Comparison of ENCODE assay signal across 8 cellular contexts in genomic region chr19:1873524-1874473, GRCh38. TPM values are rescaled to one million over a fixed set of nuclear protein-coding genes. Genes with fewer than 3 reads are reported as not detected.
DNase-seq lines count a peak whose midpoint lies in the region; ATAC-seq, FAIRE-seq and TF ChIP-seq lines count a peak whose summit lies in the region.

No MANE protein-coding gene starts in this region.

- H3K27me3 ChIP-seq in HepG2 (ENCODE audit: control insufficient read depth in 1 of 2, insufficient read depth in 2 of 2, low read length in 2 of 2) (no peaks in the 10 kb centered on the region), transverse colon (no peaks in the 10 kb centered on the region)

- peaks cover 32% of the 10 kb centered on the region for H3K79me2 ChIP-seq in HepG2 (ENCODE audit: insufficient read depth, low read length)

- no peak for FAIRE-seq in HepG2 (lab: Jason Lieb, UNC)

- no peak overlapping the region for H3K27ac ChIP-seq in HepG2 (ENCODE audit: extremely low read length, insufficient read depth, low read length)
- peak overlapping the region; percentile 93 to 97 (median 95) for H3K27ac ChIP-seq in transverse colon

- peak overlapping the region; percentile 99 for H3K4me3 Mint-ChIP-seq in activated CD8-positive, alpha-beta memory T cell treated with anti-CD3 and anti-CD28 coated beads, Interleukin-2, amount 10 ng/mL, durations not matched to agents 7 days and 5 days

- H3K36me3 Mint-ChIP-seq in activated CD8-positive, alpha-beta memory T cell treated with anti-CD3 and anti-CD28 coated beads, Interleukin-2, amount 10 ng/mL, durations not matched to agents 7 days and 5 days: peaks cover 11% of the 10 kb centered on the region

- H3K4me2 ChIP-seq in HepG2 (ENCODE audit: low read depth, low read length): peak overlapping the region; percentile 97

- H3K9ac ChIP-seq in HepG2 (ENCODE audit: insufficient read depth, low read depth, low read length): peak overlapping the region; percentile 91; the same call in 1 of the 2 replicates

- H4K20me1 ChIP-seq in HepG2 (ENCODE audit: insufficient read depth, low read length): peaks cover 6% of the 10 kb centered on the region; the same call in 1 of the 2 replicates

- intact Hi-C loops in HepG2 (cut with micrococcal nuclease; ENCODE audit: unreplicated experiment): no loop called here
- intact Hi-C loops in transverse colon (cut with DNase I; ENCODE audit: low total_unique reads): no loop called here

- no peaks in the 10 kb centered on the region for H3K9me3 ChIP-seq in HepG2 (ENCODE audit: low read length)
- H3K9me3 ChIP-seq in transverse colon: no peaks in the 10 kb centered on the region

- no peaks in the 10 kb centered on the region for H3K27me3 Mint-ChIP-seq in activated CD8-positive, alpha-beta memory T cell treated with anti-CD3 and anti-CD28 coated beads, Interleukin-2, amount 10 ng/mL, durations not matched to agents 7 days and 5 days

- H2AFZ ChIP-seq in HepG2 (ENCODE audit: low read length): no peak overlapping the region

- no peak for DNase-seq in activated CD8-positive, alpha-beta memory T cell treated with anti-CD3 and anti-CD28 coated beads, Interleukin-2, amount 10 ng/mL, durations not matched to agents 7 days and 5 days
- no peak for DNase-seq in activated CD8-positive, alpha-beta memory T cell treated with anti-CD3 and anti-CD28 coated beads, Interleukin-2, amount 50 U/mL, for 4 hours
- DNase-seq in anterior cingulate cortex (lab: John Stamatoyannopoulos, UW): peak in 47 of 58 donors; percentile 22 to 82 (median 63)
- no peak for DNase-seq in HepG2 (ENCODE audit: low spot score)
- no peak for DNase-seq in transverse colon
- DNase-seq in hippocampal formation (lab: John Stamatoyannopoulos, UW): no peak
- DNase-seq in GF-D8 (lab: John Stamatoyannopoulos, UW): no peak

- TF ChIP-seq RAD21 in HepG2 (CRISPR knock-in tag; IDR thresholded peaks at IDR 0.05): no peak

- peaks cover 38% of the 10 kb centered on the region for H3K4me1 Mint-ChIP-seq in activated CD8-positive, alpha-beta memory T cell treated with anti-CD3 and anti-CD28 coated beads, Interleukin-2, amount 10 ng/mL, durations not matched to agents 7 days and 5 days

- WGBS in HepG2 (ENCODE audit: low lambda C conversion rate): 88% methylated on average over 27 of the region's 29 CpGs
- 37 to 67% methylated on average over 4 to 28 of the region's 29 CpGs for WGBS in transverse colon (ENCODE audit: low coverage in 1 of 2), 2 donors

- H3K4me3 ChIP-seq in HepG2 (replicated peaks in 1 of 3; ENCODE audit: insufficient read depth in 1 of 3, low read depth in 2 of 3, low read length in 3 of 3) (peak overlapping the region; percentile 16 to 94 (median 68); a peak in 5 of 6 replicates), transverse colon (peak overlapping the region in 1 of 4 donors; percentile 78)

- H3K27ac Mint-ChIP-seq in activated CD8-positive, alpha-beta memory T cell treated with anti-CD3 and anti-CD28 coated beads, Interleukin-2, amount 10 ng/mL, durations not matched to agents 7 days and 5 days: peak overlapping the region; percentile 98

- no peak for ATAC-seq in activated CD8-positive, alpha-beta memory T cell treated with anti-CD3 and anti-CD28 coated beads, Interleukin-2, amount 10 ng/mL, durations not matched to agents 7 days and 5 days
- ATAC-seq in HepG2 (no peak), HG03045 (IDR thresholded peaks at IDR 0.05; ENCODE audit: unreplicated experiment) (no peak)

- H3K4me1 ChIP-seq in HepG2 (ENCODE audit: insufficient read depth, low read length): peaks cover 62% of the 10 kb centered on the region
- peaks cover 15 to 41% (median 32%) of the 10 kb centered on the region in 4 donors for H3K4me1 ChIP-seq in transverse colon

- no peaks in the 10 kb centered on the region for H3K9me3 Mint-ChIP-seq in activated CD8-positive, alpha-beta memory T cell treated with anti-CD3 and anti-CD28 coated beads, Interleukin-2, amount 10 ng/mL, durations not matched to agents 7 days and 5 days (ENCODE audit: low read depth)

- POLR2A ChIA-PET in HepG2 (lab: Yijun Ruan, JAX): interaction anchor here (0.6 kb wide), 1 partner anchor 9 kb away, joined by 3 read pairs; no protein-coding TSS in a partner anchor

- CTCF ChIA-PET in activated CD8-positive, alpha-beta memory T cell treated with anti-CD3 and anti-CD28 coated beads, Interleukin-2, amount 10 ng/mL, durations not matched to agents 7 days and 5 days (lab: Charles Lee): interaction anchor here (0.6 to 2.9 kb wide), 7 partner anchors 9 to 210 kb away, joined by 3 to 27 read pairs (median 6); no protein-coding TSS in a partner anchor
- CTCF ChIA-PET in HepG2 (lab: Yijun Ruan, JAX; ENCODE audit: low intra/inter-chr PET ratio, low total read pairs): no interaction called here

- BruUV-seq in HepG2 (replicated peaks; lab: Mats Ljungman, UMichigan): no TSS peak

- H3K36me3 ChIP-seq in HepG2 (replicated peaks in 1 of 2; ENCODE audit: control insufficient read depth in 1 of 2, insufficient read depth in 2 of 2, low read length in 2 of 2) (peaks cover 0 to 2% of the 10 kb centered on the region in 2 experiments; a peak in 2 of 5 replicates), transverse colon (no peaks in the 10 kb centered on the region)

- TF ChIP-seq EP300 in HepG2 (IDR thresholded peaks at IDR 0.05; ENCODE audit: low read depth in 2 of 2, low read length in 2 of 2) (no peak), HepG2 (CRISPR knock-in tag; IDR thresholded peaks at IDR 0.05; ENCODE audit: borderline replicate concordance) (no peak), transverse colon (IDR thresholded peaks at IDR 0.05; ENCODE audit: low read depth) (no peak)

- no peak for TF ChIP-seq CTCF in HepG2 (CRISPR knock-in tag; IDR thresholded peaks at IDR 0.05)
- TF ChIP-seq CTCF in transverse colon (IDR thresholded peaks at IDR 0.05): no peak

- TF ChIP-seq POLR2A in HepG2 (IDR thresholded peaks at IDR 0.05; ENCODE audit: insufficient read depth in 1 of 2, low read depth in 2 of 2, low read length in 2 of 2) (no peak), transverse colon (IDR thresholded peaks at IDR 0.05) (no peak)

- in situ Hi-C loops in HepG2 (cut with HindIII; ENCODE audit: extremely low pct_ligation_motif_present, low pct_unique_long_range_greater_than_20kb): no loop called here
- in situ Hi-C loops in transverse colon (cut with MboI; ENCODE audit: low pct_ligation_motif_present in 1 of 4, low pct_unique_long_range_greater_than_20kb in 1 of 4, low sequenced_read_pairs in 3 of 4): no loop called here

RNA-seq across cellular contexts. Expression of gene KLF16, which starts 10.4 kb away (rescaled TPM):
- total RNA-seq in activated CD8-positive, alpha-beta memory T cell treated with anti-CD3 and anti-CD28 coated beads, Interleukin-2, amount 10 ng/mL, durations not matched to agents 7 days and 5 days: 10 to 100 TPM; 22.6 to 28.1 TPM
- total RNA-seq in HepG2 (2016; rRNA removed; fragmentation: Illumina TruSeq; extraction: Trizol) (6.2 and 6.7 TPM in 2 replicates), transverse colon (10 to 100 TPM in 3 of 4 donors, 1 to 10 TPM in 1; 9.0 to 18.3 (median 11.6) TPM)
- 2.1 and 2.2 TPM in 2 replicates for total RNA-seq in HepG2 (2016; cell fraction: cytosol; rRNA removed; fragmentation: Illumina TruSeq; extraction: Trizol; ENCODE audit: low read depth)
- 5.5 and 5.9 TPM in 2 replicates for total RNA-seq in HepG2 (2016; cell fraction: insoluble cytoplasmic fraction; rRNA removed; fragmentation: Illumina TruSeq; extraction: Trizol)
- total RNA-seq in HepG2 (2016; cell fraction: membrane; rRNA removed; fragmentation: Illumina TruSeq; extraction: Trizol): 8.3 and 8.9 TPM in 2 replicates
- 4.0 and 4.8 TPM in 2 replicates for total RNA-seq in HepG2 (2016; cell fraction: nucleus; rRNA removed; fragmentation: Illumina TruSeq; extraction: Trizol)
- 3.5 and 4.7 TPM in 2 replicates for polyA plus RNA-seq in HepG2 (2011; rRNA removed)
- 3.7 and 7.0 TPM in 2 replicates for polyA plus RNA-seq in HepG2 (2011; cell fraction: cytosol; rRNA removed)
- polyA plus RNA-seq in HepG2 (2011; cell fraction: nucleus; rRNA removed): 16.7 and 31.9 TPM in 2 replicates
- 8.3 and 9.4 TPM in 2 replicates for polyA plus RNA-seq in HepG2 (2012)
- polyA plus RNA-seq in HepG2 (2016; cell fraction: cytosol; fragmentation: Illumina TruSeq; extraction: Trizol; ENCODE audit: low read depth): 3.2 and 3.4 TPM in 2 replicates
- 12.0 and 14.3 TPM in 2 replicates for polyA plus RNA-seq in HepG2 (2016; cell fraction: insoluble cytoplasmic fraction; fragmentation: Illumina TruSeq; extraction: Trizol; ENCODE audit: low read depth)
- polyA plus RNA-seq in HepG2 (2016; cell fraction: membrane; fragmentation: Illumina TruSeq; extraction: Trizol; ENCODE audit: low read depth): 8.9 and 9.3 TPM in 2 replicates
- polyA plus RNA-seq in HepG2 (2016; cell fraction: nucleus; fragmentation: Illumina TruSeq; extraction: Trizol; ENCODE audit: insufficient read depth, low read depth): 11.4 and 12.0 TPM in 2 replicates
- 3.1 and 9.7 TPM in 2 replicates for polyA minus RNA-seq in HepG2 (2011; rRNA and poly(A)+ RNA removed; ENCODE audit: low replicate concordance)
- 8.9 and 15.3 TPM in 2 replicates for polyA minus RNA-seq in HepG2 (2011; cell fraction: cytosol; rRNA and poly(A)+ RNA removed)
- 2.1 and 2.2 TPM in 2 replicates for polyA minus RNA-seq in HepG2 (2011; cell fraction: nucleus; rRNA and poly(A)+ RNA removed)

RNA-seq across cellular contexts. Expression of gene ABHD17A, which starts 11.5 kb away (rescaled TPM):
- 100 to 1,000 TPM; 156 to 189 TPM for total RNA-seq in activated CD8-positive, alpha-beta memory T cell treated with anti-CD3 and anti-CD28 coated beads, Interleukin-2, amount 10 ng/mL, durations not matched to agents 7 days and 5 days
- total RNA-seq in HepG2 (2016; rRNA removed; fragmentation: Illumina TruSeq; extraction: Trizol) (27.9 and 40.8 TPM in 2 replicates), transverse colon (100 to 1,000 TPM in 3 of 4 donors, 10 to 100 TPM in 1; 90.0 to 179 (median 140) TPM)
- total RNA-seq in HepG2 (2016; cell fraction: cytosol; rRNA removed; fragmentation: Illumina TruSeq; extraction: Trizol; ENCODE audit: low read depth): 52.2 and 64.4 TPM in 2 replicates
- 24.0 and 37.3 TPM in 2 replicates for total RNA-seq in HepG2 (2016; cell fraction: insoluble cytoplasmic fraction; rRNA removed; fragmentation: Illumina TruSeq; extraction: Trizol)
- total RNA-seq in HepG2 (2016; cell fraction: membrane; rRNA removed; fragmentation: Illumina TruSeq; extraction: Trizol): 65.2 and 82.2 TPM in 2 replicates
- total RNA-seq in HepG2 (2016; cell fraction: nucleus; rRNA removed; fragmentation: Illumina TruSeq; extraction: Trizol): 17.1 and 19.3 TPM in 2 replicates
- 27.7 and 44.6 TPM in 2 replicates for polyA plus RNA-seq in HepG2 (2011; rRNA removed)
- polyA plus RNA-seq in HepG2 (2011; cell fraction: cytosol; rRNA removed): 25.9 and 53.1 TPM in 2 replicates
- 72.5 and 83.8 TPM in 2 replicates for polyA plus RNA-seq in HepG2 (2011; cell fraction: nucleus; rRNA removed)
- 11.9 and 16.2 TPM in 2 replicates for polyA plus RNA-seq in HepG2 (2012)
- polyA plus RNA-seq in HepG2 (2016; cell fraction: cytosol; fragmentation: Illumina TruSeq; extraction: Trizol; ENCODE audit: low read depth): 51.0 and 62.5 TPM in 2 replicates
- polyA plus RNA-seq in HepG2 (2016; cell fraction: insoluble cytoplasmic fraction; fragmentation: Illumina TruSeq; extraction: Trizol; ENCODE audit: low read depth): 25.3 and 27.0 TPM in 2 replicates
- polyA plus RNA-seq in HepG2 (2016; cell fraction: membrane; fragmentation: Illumina TruSeq; extraction: Trizol; ENCODE audit: low read depth): 54.6 and 60.4 TPM in 2 replicates
- 38.7 and 42.0 TPM in 2 replicates for polyA plus RNA-seq in HepG2 (2016; cell fraction: nucleus; fragmentation: Illumina TruSeq; extraction: Trizol; ENCODE audit: insufficient read depth, low read depth)
- 15.0 and 50.9 TPM in 2 replicates for polyA minus RNA-seq in HepG2 (2011; rRNA and poly(A)+ RNA removed; ENCODE audit: low replicate concordance)
- polyA minus RNA-seq in HepG2 (2011; cell fraction: cytosol; rRNA and poly(A)+ RNA removed): 17.2 and 18.0 TPM in 2 replicates
- 5.7 and 5.8 TPM in 2 replicates for polyA minus RNA-seq in HepG2 (2011; cell fraction: nucleus; rRNA and poly(A)+ RNA removed)

RNA-seq across cellular contexts. Expression of gene REXO1, which starts 25.5 kb away (rescaled TPM):
- 10 to 100 TPM; 58.4 to 68.4 TPM for total RNA-seq in activated CD8-positive, alpha-beta memory T cell treated with anti-CD3 and anti-CD28 coated beads, Interleukin-2, amount 10 ng/mL, durations not matched to agents 7 days and 5 days
- total RNA-seq in HepG2 (2016; rRNA removed; fragmentation: Illumina TruSeq; extraction: Trizol) (3.0 and 5.0 TPM in 2 replicates), transverse colon (10 to 100 TPM; 36.0 to 95.0 (median 56.3) TPM)
- total RNA-seq in HepG2 (2016; cell fraction: cytosol; rRNA removed; fragmentation: Illumina TruSeq; extraction: Trizol; ENCODE audit: low read depth): 1.1 and 3.2 TPM in 2 replicates
- total RNA-seq in HepG2 (2016; cell fraction: insoluble cytoplasmic fraction; rRNA removed; fragmentation: Illumina TruSeq; extraction: Trizol): 4.1 and 5.2 TPM in 2 replicates
- 3.9 and 4.2 TPM in 2 replicates for total RNA-seq in HepG2 (2016; cell fraction: membrane; rRNA removed; fragmentation: Illumina TruSeq; extraction: Trizol)
- 6.0 and 7.6 TPM in 2 replicates for total RNA-seq in HepG2 (2016; cell fraction: nucleus; rRNA removed; fragmentation: Illumina TruSeq; extraction: Trizol)
- polyA plus RNA-seq in HepG2 (2011; rRNA removed): 11.2 and 13.0 TPM in 2 replicates
- polyA plus RNA-seq in HepG2 (2011; cell fraction: cytosol; rRNA removed): 8.7 and 9.8 TPM in 2 replicates
- polyA plus RNA-seq in HepG2 (2011; cell fraction: nucleus; rRNA removed): 91.1 and 123 TPM in 2 replicates
- polyA plus RNA-seq in HepG2 (2012): 13.8 and 15.4 TPM in 2 replicates
- 1.7 and 1.8 TPM in 2 replicates for polyA plus RNA-seq in HepG2 (2016; cell fraction: cytosol; fragmentation: Illumina TruSeq; extraction: Trizol; ENCODE audit: low read depth)
- polyA plus RNA-seq in HepG2 (2016; cell fraction: insoluble cytoplasmic fraction; fragmentation: Illumina TruSeq; extraction: Trizol; ENCODE audit: low read depth): 7.3 and 10.0 TPM in 2 replicates
- 5.1 and 5.3 TPM in 2 replicates for polyA plus RNA-seq in HepG2 (2016; cell fraction: membrane; fragmentation: Illumina TruSeq; extraction: Trizol; ENCODE audit: low read depth)
- 39.5 and 44.1 TPM in 2 replicates for polyA plus RNA-seq in HepG2 (2016; cell fraction: nucleus; fragmentation: Illumina TruSeq; extraction: Trizol; ENCODE audit: insufficient read depth, low read depth)
- polyA minus RNA-seq in HepG2 (2011; rRNA and poly(A)+ RNA removed; ENCODE audit: low replicate concordance): 16.3 and 19.1 TPM in 2 replicates
- polyA minus RNA-seq in HepG2 (2011; cell fraction: cytosol; rRNA and poly(A)+ RNA removed): 5.5 and 7.7 TPM in 2 replicates
- 9.3 and 10.8 TPM in 2 replicates for polyA minus RNA-seq in HepG2 (2011; cell fraction: nucleus; rRNA and poly(A)+ RNA removed)

RNA-seq across cellular contexts. Expression of gene ADAT3, which starts 31.4 kb away (rescaled TPM):
- 10 to 100 TPM in 1 of 2 experiments, 1 to 10 TPM in 1; 9.3 to 11.4 TPM for total RNA-seq in activated CD8-positive, alpha-beta memory T cell treated with anti-CD3 and anti-CD28 coated beads, Interleukin-2, amount 10 ng/mL, durations not matched to agents 7 days and 5 days
- total RNA-seq in HepG2 (2016; rRNA removed; fragmentation: Illumina TruSeq; extraction: Trizol) (2.0 and 3.5 TPM in 2 replicates), transverse colon (10 to 100 TPM; 18.7 to 73.2 (median 30.3) TPM)
- 0.79 and 0.81 TPM in 2 replicates for total RNA-seq in HepG2 (2016; cell fraction: cytosol; rRNA removed; fragmentation: Illumina TruSeq; extraction: Trizol; ENCODE audit: low read depth)
- total RNA-seq in HepG2 (2016; cell fraction: insoluble cytoplasmic fraction; rRNA removed; fragmentation: Illumina TruSeq; extraction: Trizol): 1.7 and 3.1 TPM in 2 replicates
- total RNA-seq in HepG2 (2016; cell fraction: membrane; rRNA removed; fragmentation: Illumina TruSeq; extraction: Trizol): 1.7 and 2.1 TPM in 2 replicates
- 1.5 and 1.9 TPM in 2 replicates for total RNA-seq in HepG2 (2016; cell fraction: nucleus; rRNA removed; fragmentation: Illumina TruSeq; extraction: Trizol)
- 0.95 and 1.4 TPM in 2 replicates for polyA plus RNA-seq in HepG2 (2011; rRNA removed)
- polyA plus RNA-seq in HepG2 (2011; cell fraction: cytosol; rRNA removed): 0.94 and 1.7 TPM in 2 replicates
- polyA plus RNA-seq in HepG2 (2011; cell fraction: nucleus; rRNA removed): 6.4 and 7.8 TPM in 2 replicates
- 1.3 and 1.7 TPM in 2 replicates for polyA plus RNA-seq in HepG2 (2012)
- 0.68 TPM in 2 replicates for polyA plus RNA-seq in HepG2 (2016; cell fraction: cytosol; fragmentation: Illumina TruSeq; extraction: Trizol; ENCODE audit: low read depth)
- 2.8 and 3.5 TPM in 2 replicates for polyA plus RNA-seq in HepG2 (2016; cell fraction: insoluble cytoplasmic fraction; fragmentation: Illumina TruSeq; extraction: Trizol; ENCODE audit: low read depth)
- polyA plus RNA-seq in HepG2 (2016; cell fraction: membrane; fragmentation: Illumina TruSeq; extraction: Trizol; ENCODE audit: low read depth): 1.1 and 1.4 TPM in 2 replicates
- polyA plus RNA-seq in HepG2 (2016; cell fraction: nucleus; fragmentation: Illumina TruSeq; extraction: Trizol; ENCODE audit: insufficient read depth, low read depth): 5.0 and 6.1 TPM in 2 replicates
- polyA minus RNA-seq in HepG2 (2011; rRNA and poly(A)+ RNA removed; ENCODE audit: low replicate concordance): 2.1 and 3.8 TPM in 2 replicates
- polyA minus RNA-seq in HepG2 (2011; cell fraction: cytosol; rRNA and poly(A)+ RNA removed): 1.3 and 1.6 TPM in 2 replicates
- polyA minus RNA-seq in HepG2 (2011; cell fraction: nucleus; rRNA and poly(A)+ RNA removed): 2.3 and 2.6 TPM in 2 replicates

RNA-seq across cellular contexts. Expression of gene SCAMP4, which starts 31.4 kb away (rescaled TPM):
- total RNA-seq in activated CD8-positive, alpha-beta memory T cell treated with anti-CD3 and anti-CD28 coated beads, Interleukin-2, amount 10 ng/mL, durations not matched to agents 7 days and 5 days: 10 to 100 TPM; 32.9 to 34.8 TPM
- total RNA-seq in HepG2 (2016; rRNA removed; fragmentation: Illumina TruSeq; extraction: Trizol) (10.8 and 13.7 TPM in 2 replicates), transverse colon (100 to 1,000 TPM in 1 of 4 donors, 10 to 100 TPM in 3; 25.1 to 119 (median 86.6) TPM)
- 4.4 and 5.1 TPM in 2 replicates for total RNA-seq in HepG2 (2016; cell fraction: cytosol; rRNA removed; fragmentation: Illumina TruSeq; extraction: Trizol; ENCODE audit: low read depth)
- total RNA-seq in HepG2 (2016; cell fraction: insoluble cytoplasmic fraction; rRNA removed; fragmentation: Illumina TruSeq; extraction: Trizol): 9.1 and 12.6 TPM in 2 replicates
- 10.1 and 10.7 TPM in 2 replicates for total RNA-seq in HepG2 (2016; cell fraction: membrane; rRNA removed; fragmentation: Illumina TruSeq; extraction: Trizol)
- 24.2 and 31.8 TPM in 2 replicates for total RNA-seq in HepG2 (2016; cell fraction: nucleus; rRNA removed; fragmentation: Illumina TruSeq; extraction: Trizol)
- 10.7 and 12.8 TPM in 2 replicates for polyA plus RNA-seq in HepG2 (2011; rRNA removed)
- polyA plus RNA-seq in HepG2 (2011; cell fraction: cytosol; rRNA removed): 7.6 and 8.7 TPM in 2 replicates
- polyA plus RNA-seq in HepG2 (2011; cell fraction: nucleus; rRNA removed): 43.5 and 55.3 TPM in 2 replicates
- 21.8 and 32.2 TPM in 2 replicates for polyA plus RNA-seq in HepG2 (2012)
- polyA plus RNA-seq in HepG2 (2016; cell fraction: cytosol; fragmentation: Illumina TruSeq; extraction: Trizol; ENCODE audit: low read depth): 5.1 and 6.4 TPM in 2 replicates
- polyA plus RNA-seq in HepG2 (2016; cell fraction: insoluble cytoplasmic fraction; fragmentation: Illumina TruSeq; extraction: Trizol; ENCODE audit: low read depth): 10.3 and 13.4 TPM in 2 replicates
- 11.5 and 11.6 TPM in 2 replicates for polyA plus RNA-seq in HepG2 (2016; cell fraction: membrane; fragmentation: Illumina TruSeq; extraction: Trizol; ENCODE audit: low read depth)
- 69.4 and 71.5 TPM in 2 replicates for polyA plus RNA-seq in HepG2 (2016; cell fraction: nucleus; fragmentation: Illumina TruSeq; extraction: Trizol; ENCODE audit: insufficient read depth, low read depth)
- polyA minus RNA-seq in HepG2 (2011; rRNA and poly(A)+ RNA removed; ENCODE audit: low replicate concordance): 14.8 and 32.0 TPM in 2 replicates
- polyA minus RNA-seq in HepG2 (2011; cell fraction: cytosol; rRNA and poly(A)+ RNA removed): 35.3 TPM in 2 replicates
- polyA minus RNA-seq in HepG2 (2011; cell fraction: nucleus; rRNA and poly(A)+ RNA removed): 13.2 and 15.5 TPM in 2 replicates

Comparison
In these comparisons a context has a peak if more than half of its experiments do, and no peak if none do; other contexts are left out.
1. DNase-seq: peak in anterior cingulate cortex (47 of 58); none in activated CD8-positive, alpha-beta memory T cell treated with anti-CD3 and anti-CD28 coated beads, Interleukin-2, amount 10 ng/mL, durations not matched to agents 7 days and 5 days (single experiment), activated CD8-positive, alpha-beta memory T cell treated with anti-CD3 and anti-CD28 coated beads, Interleukin-2, amount 50 U/mL, for 4 hours (single experiment), HepG2 (single experiment), transverse colon (single experiment), hippocampal formation (0 of 2) and GF-D8 (single experiment).